ENCODE assay signal across 1 cellular context in the genomic region with DNA sequence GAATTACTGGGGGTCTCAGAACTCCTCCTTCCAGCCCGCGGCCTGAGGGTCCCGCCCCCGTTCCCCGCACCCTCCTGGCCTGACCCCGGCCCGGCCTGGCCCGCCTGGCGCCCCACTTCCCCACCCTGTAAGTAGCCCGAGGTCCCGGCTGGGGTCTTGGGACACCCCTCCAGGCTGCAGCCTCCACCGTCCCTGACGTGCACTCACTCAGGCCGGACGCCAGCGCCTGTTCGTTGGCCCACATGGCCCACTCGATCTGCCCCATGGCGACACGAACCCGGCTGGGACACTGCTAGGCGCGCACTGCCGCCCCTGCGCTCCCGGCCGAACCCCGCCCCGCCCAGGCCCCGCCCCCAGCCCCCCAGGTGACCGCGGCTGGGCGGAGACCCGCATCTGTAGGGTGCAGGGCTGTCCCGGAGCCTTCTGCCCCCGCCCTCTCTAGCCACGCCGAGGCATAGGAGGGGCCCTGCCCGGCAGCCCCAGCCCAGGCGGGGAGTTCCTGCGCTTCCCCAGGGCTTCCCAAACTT.
TF ChIP-seq lines count a peak whose summit lies in the region.

A gene (minus strand): TSS at position 305 of the 527 bp plus-strand sequence. CDS start 40 bp downstream, at position 265.

TF ChIP-seq in HepG2, 621 proteins besides CTCF, POLR2A, EP300 and RAD21 (continued from another document and continues in another):
- TF ChIP-seq, protein P1, sequence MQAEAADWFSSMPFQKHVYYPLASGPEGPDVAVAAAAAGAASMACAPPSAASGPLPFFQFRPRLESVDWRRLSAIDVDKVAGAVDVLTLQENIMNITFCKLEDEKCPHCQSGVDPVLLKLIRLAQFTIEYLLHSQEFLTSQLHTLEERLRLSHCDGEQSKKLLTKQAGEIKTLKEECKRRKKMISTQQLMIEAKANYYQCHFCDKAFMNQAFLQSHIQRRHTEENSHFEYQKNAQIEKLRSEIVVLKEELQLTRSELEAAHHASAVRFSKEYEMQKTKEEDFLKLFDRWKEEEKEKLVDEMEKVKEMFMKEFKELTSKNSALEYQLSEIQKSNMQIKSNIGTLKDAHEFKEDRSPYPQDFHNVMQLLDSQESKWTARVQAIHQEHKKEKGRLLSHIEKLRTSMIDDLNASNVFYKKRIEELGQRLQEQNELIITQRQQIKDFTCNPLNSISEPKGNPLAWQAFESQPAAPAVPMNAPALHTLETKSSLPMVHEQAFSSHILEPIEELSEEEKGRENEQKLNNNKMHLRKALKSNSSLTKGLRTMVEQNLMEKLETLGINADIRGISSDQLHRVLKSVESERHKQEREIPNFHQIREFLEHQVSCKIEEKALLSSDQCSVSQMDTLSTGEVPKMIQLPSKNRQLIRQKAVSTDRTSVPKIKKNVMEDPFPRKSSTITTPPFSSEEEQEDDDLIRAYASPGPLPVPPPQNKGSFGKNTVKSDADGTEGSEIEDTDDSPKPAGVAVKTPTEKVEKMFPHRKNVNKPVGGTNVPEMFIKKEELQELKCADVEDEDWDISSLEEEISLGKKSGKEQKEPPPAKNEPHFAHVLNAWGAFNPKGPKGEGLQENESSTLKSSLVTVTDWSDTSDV (CRISPR knock-in tag; IDR thresholded peaks at IDR 0.05), result peak; percentile 87
- no peak for TF ChIP-seq ZSCAN30 (CRISPR knock-in tag; IDR thresholded peaks at IDR 0.05)
- TF ChIP-seq, protein P2, sequence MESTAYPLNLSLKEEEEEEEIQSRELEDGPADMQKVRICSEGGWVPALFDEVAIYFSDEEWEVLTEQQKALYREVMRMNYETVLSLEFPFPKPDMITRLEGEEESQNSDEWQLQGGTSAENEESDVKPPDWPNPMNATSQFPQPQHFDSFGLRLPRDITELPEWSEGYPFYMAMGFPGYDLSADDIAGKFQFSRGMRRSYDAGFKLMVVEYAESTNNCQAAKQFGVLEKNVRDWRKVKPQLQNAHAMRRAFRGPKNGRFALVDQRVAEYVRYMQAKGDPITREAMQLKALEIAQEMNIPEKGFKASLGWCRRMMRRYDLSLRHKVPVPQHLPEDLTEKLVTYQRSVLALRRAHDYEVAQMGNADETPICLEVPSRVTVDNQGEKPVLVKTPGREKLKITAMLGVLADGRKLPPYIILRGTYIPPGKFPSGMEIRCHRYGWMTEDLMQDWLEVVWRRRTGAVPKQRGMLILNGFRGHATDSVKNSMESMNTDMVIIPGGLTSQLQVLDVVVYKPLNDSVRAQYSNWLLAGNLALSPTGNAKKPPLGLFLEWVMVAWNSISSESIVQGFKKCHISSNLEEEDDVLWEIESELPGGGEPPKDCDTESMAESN (CRISPR knock-in tag; conservative IDR thresholded peaks at IDR 0.05), result peak; percentile 80
- TF ChIP-seq, protein P3, sequence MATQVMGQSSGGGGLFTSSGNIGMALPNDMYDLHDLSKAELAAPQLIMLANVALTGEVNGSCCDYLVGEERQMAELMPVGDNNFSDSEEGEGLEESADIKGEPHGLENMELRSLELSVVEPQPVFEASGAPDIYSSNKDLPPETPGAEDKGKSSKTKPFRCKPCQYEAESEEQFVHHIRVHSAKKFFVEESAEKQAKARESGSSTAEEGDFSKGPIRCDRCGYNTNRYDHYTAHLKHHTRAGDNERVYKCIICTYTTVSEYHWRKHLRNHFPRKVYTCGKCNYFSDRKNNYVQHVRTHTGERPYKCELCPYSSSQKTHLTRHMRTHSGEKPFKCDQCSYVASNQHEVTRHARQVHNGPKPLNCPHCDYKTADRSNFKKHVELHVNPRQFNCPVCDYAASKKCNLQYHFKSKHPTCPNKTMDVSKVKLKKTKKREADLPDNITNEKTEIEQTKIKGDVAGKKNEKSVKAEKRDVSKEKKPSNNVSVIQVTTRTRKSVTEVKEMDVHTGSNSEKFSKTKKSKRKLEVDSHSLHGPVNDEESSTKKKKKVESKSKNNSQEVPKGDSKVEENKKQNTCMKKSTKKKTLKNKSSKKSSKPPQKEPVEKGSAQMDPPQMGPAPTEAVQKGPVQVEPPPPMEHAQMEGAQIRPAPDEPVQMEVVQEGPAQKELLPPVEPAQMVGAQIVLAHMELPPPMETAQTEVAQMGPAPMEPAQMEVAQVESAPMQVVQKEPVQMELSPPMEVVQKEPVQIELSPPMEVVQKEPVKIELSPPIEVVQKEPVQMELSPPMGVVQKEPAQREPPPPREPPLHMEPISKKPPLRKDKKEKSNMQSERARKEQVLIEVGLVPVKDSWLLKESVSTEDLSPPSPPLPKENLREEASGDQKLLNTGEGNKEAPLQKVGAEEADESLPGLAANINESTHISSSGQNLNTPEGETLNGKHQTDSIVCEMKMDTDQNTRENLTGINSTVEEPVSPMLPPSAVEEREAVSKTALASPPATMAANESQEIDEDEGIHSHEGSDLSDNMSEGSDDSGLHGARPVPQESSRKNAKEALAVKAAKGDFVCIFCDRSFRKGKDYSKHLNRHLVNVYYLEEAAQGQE (IDR thresholded peaks at IDR 0.05; ENCODE audit: borderline replicate concordance in 1 of 2, low read depth in 1 of 2, low read length in 2 of 2), result peak in 1 of 2 experiments; percentile 51; a peak in 1 of 4 replicates
- no peak for TF ChIP-seq MAFK (conservative IDR thresholded peaks at IDR 0.05 in 1 of 2, IDR thresholded peaks at IDR 0.05 in 1 of 2; ENCODE audit: low read length in 2 of 2)
- TF ChIP-seq MED8 (CRISPR knock-in tag; IDR thresholded peaks at IDR 0.05; ENCODE audit: insufficient replicate concordance), result no peak
- TF ChIP-seq ARNT (IDR thresholded peaks at IDR 0.05), result no peak
- TF ChIP-seq PPARG (CRISPR knock-in tag; conservative IDR thresholded peaks at IDR 0.05), result no peak
- TF ChIP-seq ZNF792 (CRISPR knock-in tag; IDR thresholded peaks at IDR 0.05), result 0 out of 2 replicates have a peak, but pooled peaks have one; percentile 24
- TF ChIP-seq MED13 (CRISPR knock-in tag; IDR thresholded peaks at IDR 0.05), result no peak; the same call in 1 of the 2 replicates
- TF ChIP-seq, protein P4, sequence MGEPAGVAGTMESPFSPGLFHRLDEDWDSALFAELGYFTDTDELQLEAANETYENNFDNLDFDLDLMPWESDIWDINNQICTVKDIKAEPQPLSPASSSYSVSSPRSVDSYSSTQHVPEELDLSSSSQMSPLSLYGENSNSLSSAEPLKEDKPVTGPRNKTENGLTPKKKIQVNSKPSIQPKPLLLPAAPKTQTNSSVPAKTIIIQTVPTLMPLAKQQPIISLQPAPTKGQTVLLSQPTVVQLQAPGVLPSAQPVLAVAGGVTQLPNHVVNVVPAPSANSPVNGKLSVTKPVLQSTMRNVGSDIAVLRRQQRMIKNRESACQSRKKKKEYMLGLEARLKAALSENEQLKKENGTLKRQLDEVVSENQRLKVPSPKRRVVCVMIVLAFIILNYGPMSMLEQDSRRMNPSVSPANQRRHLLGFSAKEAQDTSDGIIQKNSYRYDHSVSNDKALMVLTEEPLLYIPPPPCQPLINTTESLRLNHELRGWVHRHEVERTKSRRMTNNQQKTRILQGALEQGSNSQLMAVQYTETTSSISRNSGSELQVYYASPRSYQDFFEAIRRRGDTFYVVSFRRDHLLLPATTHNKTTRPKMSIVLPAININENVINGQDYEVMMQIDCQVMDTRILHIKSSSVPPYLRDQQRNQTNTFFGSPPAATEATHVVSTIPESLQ (CRISPR knock-in tag; conservative IDR thresholded peaks at IDR 0.05), result no peak
- TF ChIP-seq NR3C1 (CRISPR knock-in tag; IDR thresholded peaks at IDR 0.05), result 0 out of 2 replicates have a peak, but pooled peaks have one; percentile 40
- no peak for TF ChIP-seq ETV5 (CRISPR knock-in tag; IDR thresholded peaks at IDR 0.05; ENCODE audit: borderline replicate concordance)
- no peak for TF ChIP-seq GATAD2A (CRISPR knock-in tag; IDR thresholded peaks at IDR 0.05)
- TF ChIP-seq, protein P5, sequence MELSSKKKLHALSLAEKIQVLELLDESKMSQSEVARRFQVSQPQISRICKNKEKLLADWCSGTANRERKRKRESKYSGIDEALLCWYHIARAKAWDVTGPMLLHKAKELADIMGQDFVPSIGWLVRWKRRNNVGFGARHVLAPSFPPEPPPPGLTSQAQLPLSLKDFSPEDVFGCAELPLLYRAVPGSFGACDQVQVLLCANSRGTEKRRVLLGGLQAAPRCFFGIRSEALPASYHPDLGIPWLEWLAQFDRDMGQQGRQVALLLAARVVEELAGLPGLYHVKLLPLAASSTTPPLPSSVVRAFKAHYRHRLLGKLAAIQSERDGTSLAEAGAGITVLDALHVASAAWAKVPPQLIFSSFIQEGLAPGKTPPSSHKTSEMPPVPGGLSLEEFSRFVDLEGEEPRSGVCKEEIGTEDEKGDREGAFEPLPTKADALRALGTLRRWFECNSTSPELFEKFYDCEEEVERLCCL (CRISPR knock-in tag; IDR thresholded peaks at IDR 0.05; ENCODE audit: borderline replicate concordance), result peak; percentile 54; the same call in 1 of the 2 replicates
- no peak for TF ChIP-seq KLF15 (CRISPR knock-in tag; IDR thresholded peaks at IDR 0.05; ENCODE audit: borderline replicate concordance)
- no peak for TF ChIP-seq NFYB (CRISPR knock-in tag; IDR thresholded peaks at IDR 0.05)
- TF ChIP-seq STAG1 (CRISPR knock-in tag; IDR thresholded peaks at IDR 0.05), result no peak
- no peak for TF ChIP-seq CENPX (CRISPR knock-in tag; IDR thresholded peaks at IDR 0.05)
- TF ChIP-seq ZNF138 (CRISPR knock-in tag; IDR thresholded peaks at IDR 0.05; ENCODE audit: low read depth), result no peak; the same call in 1 of the 2 replicates
- peak; percentile 69 for TF ChIP-seq RFXAP (CRISPR knock-in tag; IDR thresholded peaks at IDR 0.05; ENCODE audit: borderline replicate concordance)
- no peak for TF ChIP-seq MAFG (CRISPR knock-in tag; IDR thresholded peaks at IDR 0.05)
- no peak for TF ChIP-seq ZNF317 (CRISPR knock-in tag; IDR thresholded peaks at IDR 0.05)
- no peak for TF ChIP-seq ESRRA (CRISPR knock-in tag; IDR thresholded peaks at IDR 0.05; ENCODE audit: low read depth)
- TF ChIP-seq RARG (CRISPR knock-in tag; IDR thresholded peaks at IDR 0.05; ENCODE audit: low read depth), result no peak; the same call in 1 of the 2 replicates
- TF ChIP-seq TARDBP (CRISPR knock-in tag; IDR thresholded peaks at IDR 0.05), result peak; percentile 14; the same call in 1 of the 2 replicates
- TF ChIP-seq ZNF552 (CRISPR knock-in tag; IDR thresholded peaks at IDR 0.05; ENCODE audit: borderline replicate concordance), result peak; percentile 10; the same call in 1 of the 2 replicates
- TF ChIP-seq NRL (CRISPR knock-in tag; IDR thresholded peaks at IDR 0.05; ENCODE audit: borderline replicate concordance), result no peak; the same call in 1 of the 2 replicates
- no peak for TF ChIP-seq ZNF230 (CRISPR knock-in tag; IDR thresholded peaks at IDR 0.05)
- no peak for TF ChIP-seq FOXK1 (CRISPR knock-in tag; IDR thresholded peaks at IDR 0.05; ENCODE audit: borderline replicate concordance, low read depth)
- TF ChIP-seq ERF (CRISPR knock-in tag; IDR thresholded peaks at IDR 0.05), result no peak
- TF ChIP-seq, protein P6, sequence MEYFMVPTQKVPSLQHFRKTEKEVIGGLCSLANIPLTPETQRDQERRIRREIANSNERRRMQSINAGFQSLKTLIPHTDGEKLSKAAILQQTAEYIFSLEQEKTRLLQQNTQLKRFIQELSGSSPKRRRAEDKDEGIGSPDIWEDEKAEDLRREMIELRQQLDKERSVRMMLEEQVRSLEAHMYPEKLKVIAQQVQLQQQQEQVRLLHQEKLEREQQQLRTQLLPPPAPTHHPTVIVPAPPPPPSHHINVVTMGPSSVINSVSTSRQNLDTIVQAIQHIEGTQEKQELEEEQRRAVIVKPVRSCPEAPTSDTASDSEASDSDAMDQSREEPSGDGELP (IDR thresholded peaks at IDR 0.05; ENCODE audit: borderline replicate concordance, low read depth), result peak; percentile 62; the same call in 1 of the 2 replicates
- TF ChIP-seq, protein P7, sequence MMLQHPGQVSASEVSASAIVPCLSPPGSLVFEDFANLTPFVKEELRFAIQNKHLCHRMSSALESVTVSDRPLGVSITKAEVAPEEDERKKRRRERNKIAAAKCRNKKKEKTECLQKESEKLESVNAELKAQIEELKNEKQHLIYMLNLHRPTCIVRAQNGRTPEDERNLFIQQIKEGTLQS (CRISPR knock-in tag; IDR thresholded peaks at IDR 0.05), result no peak; the same call in 1 of the 2 replicates
- TF ChIP-seq, protein P8, sequence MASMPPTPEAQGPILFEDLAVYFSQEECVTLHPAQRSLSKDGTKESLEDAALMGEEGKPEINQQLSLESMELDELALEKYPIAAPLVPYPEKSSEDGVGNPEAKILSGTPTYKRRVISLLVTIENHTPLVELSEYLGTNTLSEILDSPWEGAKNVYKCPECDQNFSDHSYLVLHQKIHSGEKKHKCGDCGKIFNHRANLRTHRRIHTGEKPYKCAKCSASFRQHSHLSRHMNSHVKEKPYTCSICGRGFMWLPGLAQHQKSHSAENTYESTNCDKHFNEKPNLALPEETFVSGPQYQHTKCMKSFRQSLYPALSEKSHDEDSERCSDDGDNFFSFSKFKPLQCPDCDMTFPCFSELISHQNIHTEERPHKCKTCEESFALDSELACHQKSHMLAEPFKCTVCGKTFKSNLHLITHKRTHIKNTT (CRISPR knock-in tag; IDR thresholded peaks at IDR 0.05), result 0 out of 2 replicates have a peak, but pooled peaks have one; percentile 86
- TF ChIP-seq ZSCAN21 (CRISPR knock-in tag; IDR thresholded peaks at IDR 0.05; ENCODE audit: borderline replicate concordance), result no peak
- TF ChIP-seq ZNF619 (CRISPR knock-in tag; IDR thresholded peaks at IDR 0.05), result no peak
- no peak for TF ChIP-seq ZNF33A (CRISPR knock-in tag; IDR thresholded peaks at IDR 0.05; ENCODE audit: borderline replicate concordance)
- no peak for TF ChIP-seq RORA (CRISPR knock-in tag; IDR thresholded peaks at IDR 0.05)
